In genomic region chr17:5249615-5250014, GRCh38 we compare ENCODE assay signal across 8 cellular contexts. TPM values are rescaled to one million over a fixed set of nuclear protein-coding genes. Genes with fewer than 3 reads are reported as not detected.
A peak's percentile ranks its signal among the peaks of the same experiment; 100 is the strongest.
DNase-seq lines count a peak whose midpoint lies in the region; ATAC-seq, FAIRE-seq and TF ChIP-seq lines count a peak whose summit lies in the region.

No MANE protein-coding gene starts in this region.

- TF ChIP-seq RAD21 in HepG2 (CRISPR knock-in tag; IDR thresholded peaks at IDR 0.05), result peak; percentile 43; the same call in 1 of the 2 replicates

- no TSS peak for BruUV-seq in HepG2 (replicated peaks; lab: Mats Ljungman, UMichigan)

- H3K9ac ChIP-seq in HepG2 (ENCODE audit: insufficient read depth, low read depth, low read length), result no peak overlapping the region

- no peak for TF ChIP-seq POLR2A in HepG2 (IDR thresholded peaks at IDR 0.05; ENCODE audit: insufficient read depth in 1 of 2, low read depth in 2 of 2, low read length in 2 of 2)

- DNase-seq in ACHN, result peak; percentile 70
- DNase-seq in GM19238 (ENCODE audit: insufficient read length, low spot score), result peak; percentile 63
- peak; percentile 37 for DNase-seq in NCI-H345 (lab: John Stamatoyannopoulos, UW)
- DNase-seq in activated CD4-positive, CD25-positive, alpha-beta regulatory T cell treated with anti-CD3 and anti-CD28 coated beads, Interleukin-2, amount 50 U/mL, for 72 hours, result peak; percentile 49
- peak; percentile 92 for DNase-seq in choroid plexus epithelial cell (ENCODE audit: low read depth)
- peak; percentile 71 for DNase-seq in HepG2 (ENCODE audit: low spot score)
- peak in 2 of 3 experiments; percentile 27 to 46 for DNase-seq in stimulated activated CD4-positive, alpha-beta T cell treated with anti-CD3 and anti-CD28 coated beads, TNF-alpha, amount 100 ng/mL, for 4 hours (ENCODE audit: low read depth in 3 of 3)

- H4K20me1 ChIP-seq in HepG2 (ENCODE audit: insufficient read depth, low read length), result no peaks in the 10 kb centered on the region

- CTCF ChIA-PET in HepG2 (lab: Yijun Ruan, JAX; ENCODE audit: low intra/inter-chr PET ratio, low total read pairs), result interaction anchor here (1.2 to 1.8 kb wide), 4 partner anchors 12 to 1172 kb away, joined by 3 to 8 read pairs (median 4); partner anchors contain the start of gene C1QBP

- no peaks in the 10 kb centered on the region for H3K79me2 ChIP-seq in HepG2 (ENCODE audit: insufficient read depth, low read length)

- WGBS in HepG2 (ENCODE audit: low lambda C conversion rate), result 2% methylated on average over 4 of the region's 4 CpGs

- H3K9me3 ChIP-seq in HepG2 (ENCODE audit: low read length), result no peaks in the 10 kb centered on the region

- H3K4me2 ChIP-seq in HepG2 (ENCODE audit: low read depth, low read length), result no peak overlapping the region

- in situ Hi-C loops in ACHN (cut with HindIII; ENCODE audit: low pct_ligation_motif_present, low pct_unique_long_range_greater_than_20kb, low sequenced_read_pairs) (no loop called here), HepG2 (cut with HindIII; ENCODE audit: extremely low pct_ligation_motif_present, low pct_unique_long_range_greater_than_20kb) (no loop called here)

- TF ChIP-seq EP300 in HepG2 (IDR thresholded peaks at IDR 0.05; ENCODE audit: low read depth in 2 of 2, low read length in 2 of 2) (no peak), HepG2 (CRISPR knock-in tag; IDR thresholded peaks at IDR 0.05; ENCODE audit: borderline replicate concordance) (no peak)

- TF ChIP-seq CTCF in choroid plexus epithelial cell (conservative IDR thresholded peaks at IDR 0.05; ENCODE audit: low read depth, low read length) (peak; percentile 79), HepG2 (CRISPR knock-in tag; IDR thresholded peaks at IDR 0.05) (peak; percentile 82)

- peaks cover 25% of the 10 kb centered on the region for H3K4me1 ChIP-seq in HepG2 (ENCODE audit: insufficient read depth, low read length)

- no peak overlapping the region for H3K27ac ChIP-seq in HepG2 (ENCODE audit: extremely low read length, insufficient read depth, low read length)

- ATAC-seq in HepG2 (peak; percentile 76), GM19035 (IDR thresholded peaks at IDR 0.05; ENCODE audit: unreplicated experiment) (no peak)

- FAIRE-seq in HepG2 (lab: Jason Lieb, UNC), result peak; percentile 77

- H3K36me3 ChIP-seq in HepG2 (replicated peaks in 1 of 2; ENCODE audit: control insufficient read depth in 1 of 2, insufficient read depth in 2 of 2, low read length in 2 of 2), result no peaks in the 10 kb centered on the region

- no peak overlapping the region for H3K4me3 ChIP-seq in choroid plexus epithelial cell (ENCODE audit: low read depth, low read length)
- H3K4me3 ChIP-seq in HepG2 (replicated peaks in 1 of 3; ENCODE audit: insufficient read depth in 1 of 3, low read depth in 2 of 3, low read length in 3 of 3), result no peak overlapping the region

- H3K27me3 ChIP-seq in HepG2 (ENCODE audit: control insufficient read depth in 1 of 2, insufficient read depth in 2 of 2, low read length in 2 of 2), result peaks cover 2 to 4% of the 10 kb centered on the region in 2 experiments; a peak in 2 of 5 replicates

- intact Hi-C loops in HepG2 (cut with micrococcal nuclease; ENCODE audit: unreplicated experiment), result loop anchor here (1.0 kb wide), 2 partner anchors 59 to 170 kb away; partner anchors contain the start of gene NUP88

- H2AFZ ChIP-seq in HepG2 (ENCODE audit: low read length), result no peak overlapping the region

- POLR2A ChIA-PET in HepG2 (lab: Yijun Ruan, JAX), result interaction anchor here (0.7 kb wide), 1 partner anchor 237 kb away, joined by 3 read pairs; the partner anchor contains the start of gene MIS12

TF ChIP-seq in HepG2, 621 proteins besides CTCF, POLR2A, EP300 and RAD21:
- no peak for TF ChIP-seq ONECUT2 (CRISPR knock-in tag; IDR thresholded peaks at IDR 0.05)
- TF ChIP-seq SMC3 (IDR thresholded peaks at IDR 0.05; ENCODE audit: low read length), result peak; percentile 61
- TF ChIP-seq STAG1 (CRISPR knock-in tag; IDR thresholded peaks at IDR 0.05), result peak; percentile 79
- no peak for TF ChIP-seq ZNF335 (CRISPR knock-in tag; IDR thresholded peaks at IDR 0.05)
- no peak for TF ChIP-seq SNAPC5 (CRISPR knock-in tag; IDR thresholded peaks at IDR 0.05; ENCODE audit: borderline replicate concordance)
TF ChIP-seq in HepG2: peak in this region for 2.

RNA-seq across cellular contexts. Expression of gene SCIMP, which starts 15.0 kb away (rescaled TPM):
- not detected in 2 replicates for total RNA-seq in HepG2 (2016; rRNA removed; fragmentation: Illumina TruSeq; extraction: Trizol)
- total RNA-seq in HepG2 (2016; cell fraction: cytosol; rRNA removed; fragmentation: Illumina TruSeq; extraction: Trizol; ENCODE audit: low read depth), result not detected in 2 replicates
- not detected in 2 replicates for total RNA-seq in HepG2 (2016; cell fraction: insoluble cytoplasmic fraction; rRNA removed; fragmentation: Illumina TruSeq; extraction: Trizol)
- total RNA-seq in HepG2 (2016; cell fraction: membrane; rRNA removed; fragmentation: Illumina TruSeq; extraction: Trizol), result not detected in 2 replicates
- not detected in 2 replicates for total RNA-seq in HepG2 (2016; cell fraction: nucleus; rRNA removed; fragmentation: Illumina TruSeq; extraction: Trizol)
- not detected in 2 replicates for polyA plus RNA-seq in HepG2 (2011; rRNA removed)
- polyA plus RNA-seq in HepG2 (2011; cell fraction: cytosol; rRNA removed), result not detected in 2 replicates
- not detected in 2 replicates for polyA plus RNA-seq in HepG2 (2011; cell fraction: nucleus; rRNA removed)
- not detected in 2 replicates for polyA plus RNA-seq in HepG2 (2012)
- polyA plus RNA-seq in HepG2 (2016; cell fraction: cytosol; fragmentation: Illumina TruSeq; extraction: Trizol; ENCODE audit: low read depth), result not detected in 2 replicates
- not detected in 2 replicates for polyA plus RNA-seq in HepG2 (2016; cell fraction: insoluble cytoplasmic fraction; fragmentation: Illumina TruSeq; extraction: Trizol; ENCODE audit: low read depth)
- not detected in 2 replicates for polyA plus RNA-seq in HepG2 (2016; cell fraction: membrane; fragmentation: Illumina TruSeq; extraction: Trizol; ENCODE audit: low read depth)
- not detected in 2 replicates for polyA plus RNA-seq in HepG2 (2016; cell fraction: nucleus; fragmentation: Illumina TruSeq; extraction: Trizol; ENCODE audit: insufficient read depth, low read depth)
- polyA minus RNA-seq in HepG2 (2011; rRNA and poly(A)+ RNA removed; ENCODE audit: low replicate concordance), result 0.19 TPM in 1 of 2 replicates, not detected in the other
- not detected in 2 replicates for polyA minus RNA-seq in HepG2 (2011; cell fraction: cytosol; rRNA and poly(A)+ RNA removed)
- polyA minus RNA-seq in HepG2 (2011; cell fraction: nucleus; rRNA and poly(A)+ RNA removed), result not detected in 2 replicates

RNA-seq across cellular contexts. Expression of gene RABEP1, which starts 32.5 kb away (rescaled TPM):
- 41.5 and 56.5 TPM in 2 replicates for total RNA-seq in HepG2 (2016; rRNA removed; fragmentation: Illumina TruSeq; extraction: Trizol)
- 21.9 and 22.8 TPM in 2 replicates for total RNA-seq in HepG2 (2016; cell fraction: cytosol; rRNA removed; fragmentation: Illumina TruSeq; extraction: Trizol; ENCODE audit: low read depth)
- 43.2 and 59.4 TPM in 2 replicates for total RNA-seq in HepG2 (2016; cell fraction: insoluble cytoplasmic fraction; rRNA removed; fragmentation: Illumina TruSeq; extraction: Trizol)
- 33.4 and 37.3 TPM in 2 replicates for total RNA-seq in HepG2 (2016; cell fraction: membrane; rRNA removed; fragmentation: Illumina TruSeq; extraction: Trizol)
- 29.0 and 30.5 TPM in 2 replicates for total RNA-seq in HepG2 (2016; cell fraction: nucleus; rRNA removed; fragmentation: Illumina TruSeq; extraction: Trizol)
- polyA plus RNA-seq in HepG2 (2011; rRNA removed), result 11.1 and 13.7 TPM in 2 replicates
- polyA plus RNA-seq in HepG2 (2011; cell fraction: cytosol; rRNA removed), result 7.5 and 9.3 TPM in 2 replicates
- polyA plus RNA-seq in HepG2 (2011; cell fraction: nucleus; rRNA removed), result 8.0 and 8.3 TPM in 2 replicates
- polyA plus RNA-seq in HepG2 (2012), result 21.0 and 21.9 TPM in 2 replicates
- 11.5 and 14.3 TPM in 2 replicates for polyA plus RNA-seq in HepG2 (2016; cell fraction: cytosol; fragmentation: Illumina TruSeq; extraction: Trizol; ENCODE audit: low read depth)
- polyA plus RNA-seq in HepG2 (2016; cell fraction: insoluble cytoplasmic fraction; fragmentation: Illumina TruSeq; extraction: Trizol; ENCODE audit: low read depth), result 46.9 and 47.4 TPM in 2 replicates
- 18.7 and 20.4 TPM in 2 replicates for polyA plus RNA-seq in HepG2 (2016; cell fraction: membrane; fragmentation: Illumina TruSeq; extraction: Trizol; ENCODE audit: low read depth)
- 27.9 and 30.3 TPM in 2 replicates for polyA plus RNA-seq in HepG2 (2016; cell fraction: nucleus; fragmentation: Illumina TruSeq; extraction: Trizol; ENCODE audit: insufficient read depth, low read depth)
- 24.6 and 51.3 TPM in 2 replicates for polyA minus RNA-seq in HepG2 (2011; rRNA and poly(A)+ RNA removed; ENCODE audit: low replicate concordance)
- polyA minus RNA-seq in HepG2 (2011; cell fraction: cytosol; rRNA and poly(A)+ RNA removed), result 19.4 and 23.3 TPM in 2 replicates
- 26.1 and 38.8 TPM in 2 replicates for polyA minus RNA-seq in HepG2 (2011; cell fraction: nucleus; rRNA and poly(A)+ RNA removed)

RNA-seq across cellular contexts. Expression of gene ZNF594, which starts 57.9 kb away (rescaled TPM):
- 9.0 and 9.6 TPM in 2 replicates for total RNA-seq in HepG2 (2016; rRNA removed; fragmentation: Illumina TruSeq; extraction: Trizol)
- 1.1 and 2.2 TPM in 2 replicates for total RNA-seq in HepG2 (2016; cell fraction: cytosol; rRNA removed; fragmentation: Illumina TruSeq; extraction: Trizol; ENCODE audit: low read depth)
- total RNA-seq in HepG2 (2016; cell fraction: insoluble cytoplasmic fraction; rRNA removed; fragmentation: Illumina TruSeq; extraction: Trizol), result 9.2 and 10.9 TPM in 2 replicates
- 4.9 and 5.1 TPM in 2 replicates for total RNA-seq in HepG2 (2016; cell fraction: membrane; rRNA removed; fragmentation: Illumina TruSeq; extraction: Trizol)
- 13.9 and 16.3 TPM in 2 replicates for total RNA-seq in HepG2 (2016; cell fraction: nucleus; rRNA removed; fragmentation: Illumina TruSeq; extraction: Trizol)
- polyA plus RNA-seq in HepG2 (2011; rRNA removed), result 2.9 TPM in 2 replicates
- 1.3 and 1.8 TPM in 2 replicates for polyA plus RNA-seq in HepG2 (2011; cell fraction: cytosol; rRNA removed)
- 9.2 and 9.7 TPM in 2 replicates for polyA plus RNA-seq in HepG2 (2011; cell fraction: nucleus; rRNA removed)
- polyA plus RNA-seq in HepG2 (2012), result 3.0 and 3.4 TPM in 2 replicates
- polyA plus RNA-seq in HepG2 (2016; cell fraction: cytosol; fragmentation: Illumina TruSeq; extraction: Trizol; ENCODE audit: low read depth), result 0.53 and 0.61 TPM in 2 replicates
- 4.1 and 4.2 TPM in 2 replicates for polyA plus RNA-seq in HepG2 (2016; cell fraction: insoluble cytoplasmic fraction; fragmentation: Illumina TruSeq; extraction: Trizol; ENCODE audit: low read depth)
- polyA plus RNA-seq in HepG2 (2016; cell fraction: membrane; fragmentation: Illumina TruSeq; extraction: Trizol; ENCODE audit: low read depth), result 1.00 and 1.7 TPM in 2 replicates
- 15.7 and 18.5 TPM in 2 replicates for polyA plus RNA-seq in HepG2 (2016; cell fraction: nucleus; fragmentation: Illumina TruSeq; extraction: Trizol; ENCODE audit: insufficient read depth, low read depth)
- polyA minus RNA-seq in HepG2 (2011; rRNA and poly(A)+ RNA removed; ENCODE audit: low replicate concordance), result 3.6 and 5.3 TPM in 2 replicates
- 3.0 and 3.5 TPM in 2 replicates for polyA minus RNA-seq in HepG2 (2011; cell fraction: cytosol; rRNA and poly(A)+ RNA removed)
- 14.4 and 19.0 TPM in 2 replicates for polyA minus RNA-seq in HepG2 (2011; cell fraction: nucleus; rRNA and poly(A)+ RNA removed)

Comparison
In these comparisons a context has a peak if more than half of its experiments do, and no peak if none do; other contexts are left out.
1. DNase-seq: peak in every context shown above with its lines; median percentile 92 in choroid plexus epithelial cell; 71 in HepG2; 70 in ACHN; 63 in GM19238; 49 in activated CD4-positive, CD25-positive, alpha-beta regulatory T cell treated with anti-CD3 and anti-CD28 coated beads, Interleukin-2, amount 50 U/mL, for 72 hours; 37 in NCI-H345; 36 in stimulated activated CD4-positive, alpha-beta T cell treated with anti-CD3 and anti-CD28 coated beads, TNF-alpha, amount 100 ng/mL, for 4 hours.